In the genomic region with DNA sequence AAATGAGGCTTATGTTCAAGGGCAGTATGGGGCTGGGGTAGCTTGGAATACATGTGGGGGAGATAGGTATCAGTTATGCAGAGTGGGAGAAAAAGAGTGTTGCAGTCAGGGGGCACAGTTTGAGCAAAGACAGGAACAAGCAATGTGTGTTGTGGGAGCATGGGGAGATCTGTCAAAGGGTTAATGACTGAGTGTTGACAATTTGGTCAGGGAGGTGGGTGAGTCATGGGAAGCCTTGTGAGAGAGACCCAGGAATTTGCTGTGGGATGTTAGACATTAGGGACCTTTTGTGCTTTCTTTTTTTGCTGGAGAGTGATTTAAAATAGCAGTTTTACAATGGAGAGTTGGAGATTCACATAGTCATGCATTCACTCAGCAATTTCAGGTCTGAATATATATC, we compare ENCODE assay signal across 1 cellular context.
A peak's percentile ranks its signal among the peaks of the same experiment; 100 is the strongest.
TF ChIP-seq lines count a peak whose summit lies in the region.

No MANE protein-coding gene starts in this region.

TF ChIP-seq in HEK293, 187 proteins besides CTCF, POLR2A, EP300 and RAD21 (continued from another document):
- no peak for TF ChIP-seq ZNF391 (tag by site-specific recombination; IDR thresholded peaks at IDR 0.05; ENCODE audit: borderline replicate concordance, low read depth)
- TF ChIP-seq, protein P1, sequence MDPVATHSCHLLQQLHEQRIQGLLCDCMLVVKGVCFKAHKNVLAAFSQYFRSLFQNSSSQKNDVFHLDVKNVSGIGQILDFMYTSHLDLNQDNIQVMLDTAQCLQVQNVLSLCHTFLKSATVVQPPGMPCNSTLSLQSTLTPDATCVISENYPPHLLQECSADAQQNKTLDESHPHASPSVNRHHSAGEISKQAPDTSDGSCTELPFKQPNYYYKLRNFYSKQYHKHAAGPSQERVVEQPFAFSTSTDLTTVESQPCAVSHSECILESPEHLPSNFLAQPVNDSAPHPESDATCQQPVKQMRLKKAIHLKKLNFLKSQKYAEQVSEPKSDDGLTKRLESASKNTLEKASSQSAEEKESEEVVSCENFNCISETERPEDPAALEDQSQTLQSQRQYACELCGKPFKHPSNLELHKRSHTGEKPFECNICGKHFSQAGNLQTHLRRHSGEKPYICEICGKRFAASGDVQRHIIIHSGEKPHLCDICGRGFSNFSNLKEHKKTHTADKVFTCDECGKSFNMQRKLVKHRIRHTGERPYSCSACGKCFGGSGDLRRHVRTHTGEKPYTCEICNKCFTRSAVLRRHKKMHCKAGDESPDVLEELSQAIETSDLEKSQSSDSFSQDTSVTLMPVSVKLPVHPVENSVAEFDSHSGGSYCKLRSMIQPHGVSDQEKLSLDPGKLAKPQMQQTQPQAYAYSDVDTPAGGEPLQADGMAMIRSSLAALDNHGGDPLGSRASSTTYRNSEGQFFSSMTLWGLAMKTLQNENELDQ (tag by site-specific recombination; IDR thresholded peaks at IDR 0.05; ENCODE audit: low read depth) = no peak
- 0 out of 2 replicates have a peak, but pooled peaks have one; percentile 14 for TF ChIP-seq EGR2 (tag by site-specific recombination; IDR thresholded peaks at IDR 0.05; ENCODE audit: low read depth)
- TF ChIP-seq, protein P2, sequence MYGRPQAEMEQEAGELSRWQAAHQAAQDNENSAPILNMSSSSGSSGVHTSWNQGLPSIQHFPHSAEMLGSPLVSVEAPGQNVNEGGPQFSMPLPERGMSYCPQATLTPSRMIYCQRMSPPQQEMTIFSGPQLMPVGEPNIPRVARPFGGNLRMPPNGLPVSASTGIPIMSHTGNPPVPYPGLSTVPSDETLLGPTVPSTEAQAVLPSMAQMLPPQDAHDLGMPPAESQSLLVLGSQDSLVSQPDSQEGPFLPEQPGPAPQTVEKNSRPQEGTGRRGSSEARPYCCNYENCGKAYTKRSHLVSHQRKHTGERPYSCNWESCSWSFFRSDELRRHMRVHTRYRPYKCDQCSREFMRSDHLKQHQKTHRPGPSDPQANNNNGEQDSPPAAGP (tag by site-specific recombination; IDR thresholded peaks at IDR 0.05) = no peak
- no peak for TF ChIP-seq SP3 (tag by site-specific recombination; IDR thresholded peaks at IDR 0.05)
- TF ChIP-seq, protein P3, sequence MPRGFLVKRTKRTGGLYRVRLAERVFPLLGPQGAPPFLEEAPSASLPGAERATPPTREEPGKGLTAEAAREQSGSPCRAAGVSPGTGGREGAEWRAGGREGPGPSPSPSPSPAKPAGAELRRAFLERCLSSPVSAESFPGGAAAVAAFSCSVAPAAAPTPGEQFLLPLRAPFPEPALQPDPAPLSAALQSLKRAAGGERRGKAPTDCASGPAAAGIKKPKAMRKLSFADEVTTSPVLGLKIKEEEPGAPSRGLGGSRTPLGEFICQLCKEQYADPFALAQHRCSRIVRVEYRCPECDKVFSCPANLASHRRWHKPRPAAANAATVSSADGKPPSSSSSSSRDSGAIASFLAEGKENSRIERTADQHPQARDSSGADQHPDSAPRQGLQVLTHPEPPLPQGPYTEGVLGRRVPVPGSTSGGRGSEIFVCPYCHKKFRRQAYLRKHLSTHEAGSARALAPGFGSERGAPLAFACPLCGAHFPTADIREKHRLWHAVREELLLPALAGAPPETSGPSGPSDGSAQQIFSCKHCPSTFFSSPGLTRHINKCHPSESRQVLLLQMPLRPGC (tag by site-specific recombination; IDR thresholded peaks at IDR 0.05) = no peak
- TF ChIP-seq, protein P4, sequence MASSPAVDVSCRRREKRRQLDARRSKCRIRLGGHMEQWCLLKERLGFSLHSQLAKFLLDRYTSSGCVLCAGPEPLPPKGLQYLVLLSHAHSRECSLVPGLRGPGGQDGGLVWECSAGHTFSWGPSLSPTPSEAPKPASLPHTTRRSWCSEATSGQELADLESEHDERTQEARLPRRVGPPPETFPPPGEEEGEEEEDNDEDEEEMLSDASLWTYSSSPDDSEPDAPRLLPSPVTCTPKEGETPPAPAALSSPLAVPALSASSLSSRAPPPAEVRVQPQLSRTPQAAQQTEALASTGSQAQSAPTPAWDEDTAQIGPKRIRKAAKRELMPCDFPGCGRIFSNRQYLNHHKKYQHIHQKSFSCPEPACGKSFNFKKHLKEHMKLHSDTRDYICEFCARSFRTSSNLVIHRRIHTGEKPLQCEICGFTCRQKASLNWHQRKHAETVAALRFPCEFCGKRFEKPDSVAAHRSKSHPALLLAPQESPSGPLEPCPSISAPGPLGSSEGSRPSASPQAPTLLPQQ (tag by site-specific recombination; IDR thresholded peaks at IDR 0.05) = no peak
- TF ChIP-seq TRIM28 (IDR thresholded peaks at IDR 0.05; ENCODE audit: borderline replicate concordance, low read length) = no peak
